ENCODE assay signal across 1 cellular context in the genomic region with DNA sequence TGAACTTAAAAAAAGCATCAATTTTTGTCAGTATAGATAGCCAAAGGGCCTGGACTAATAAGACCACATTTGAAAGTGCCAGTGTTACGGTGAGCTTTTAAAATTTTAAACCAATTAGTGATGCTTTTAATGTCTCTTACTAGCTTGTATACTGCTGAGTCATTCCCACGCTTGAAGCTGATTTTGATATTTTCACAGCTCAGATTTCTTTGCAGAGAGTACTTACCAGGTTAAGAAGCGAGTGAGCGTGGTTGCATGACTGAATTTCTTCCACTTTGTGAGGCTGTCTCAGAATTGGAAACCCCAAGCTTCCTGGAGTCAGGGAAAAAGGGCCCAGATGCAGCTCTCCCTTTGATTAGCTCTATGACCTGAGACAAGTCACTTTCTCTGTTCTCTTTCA.
TF ChIP-seq lines count a peak whose summit lies in the region.

No MANE protein-coding gene starts in this region.

TF ChIP-seq in GM12878, 131 proteins besides CTCF, POLR2A, EP300 and RAD21 (continued from another document):
- TF ChIP-seq, protein P1, sequence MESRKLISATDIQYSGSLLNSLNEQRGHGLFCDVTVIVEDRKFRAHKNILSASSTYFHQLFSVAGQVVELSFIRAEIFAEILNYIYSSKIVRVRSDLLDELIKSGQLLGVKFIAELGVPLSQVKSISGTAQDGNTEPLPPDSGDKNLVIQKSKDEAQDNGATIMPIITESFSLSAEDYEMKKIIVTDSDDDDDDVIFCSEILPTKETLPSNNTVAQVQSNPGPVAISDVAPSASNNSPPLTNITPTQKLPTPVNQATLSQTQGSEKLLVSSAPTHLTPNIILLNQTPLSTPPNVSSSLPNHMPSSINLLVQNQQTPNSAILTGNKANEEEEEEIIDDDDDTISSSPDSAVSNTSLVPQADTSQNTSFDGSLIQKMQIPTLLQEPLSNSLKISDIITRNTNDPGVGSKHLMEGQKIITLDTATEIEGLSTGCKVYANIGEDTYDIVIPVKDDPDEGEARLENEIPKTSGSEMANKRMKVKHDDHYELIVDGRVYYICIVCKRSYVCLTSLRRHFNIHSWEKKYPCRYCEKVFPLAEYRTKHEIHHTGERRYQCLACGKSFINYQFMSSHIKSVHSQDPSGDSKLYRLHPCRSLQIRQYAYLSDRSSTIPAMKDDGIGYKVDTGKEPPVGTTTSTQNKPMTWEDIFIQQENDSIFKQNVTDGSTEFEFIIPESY (IDR thresholded peaks at IDR 0.05), result no peak
- no peak for TF ChIP-seq EZH2 (IDR thresholded peaks at IDR 0.05; ENCODE audit: borderline replicate concordance, control insufficient read depth, low read depth, low read length)
